9 cellular contexts compared by ENCODE assay signal in genomic region chr4:165842684-165843083, GRCh38. TPM values are rescaled to one million over a fixed set of nuclear protein-coding genes. Genes with fewer than 3 reads are reported as not detected.
"Had no signal": no experiment of that assay in that cellular context is flagged by ENCODE, and none has a peak within 500 bp of the region (broad histone marks: within the 10 kb centered on the region; RNA-seq: fewer than 3 reads in every experiment).

No MANE protein-coding gene starts in this region.

- H3K4me1 Mint-ChIP-seq: IgD-negative memory B cell had no signal

- H3K4me3 ChIP-seq: GM23248, HAP-1 had no signal

- H2AFZ ChIP-seq: GM23248 had no signal

- H3K36me3 Mint-ChIP-seq: IgD-negative memory B cell had no signal

- H3K9me3 Mint-ChIP-seq: HFFc6 had no signal

- DNase-seq: GM23248, GOT3, H7, HFFc6, KBM-7 had no signal

- H3K9ac ChIP-seq: GM23248 had no signal

- H3K36me3 ChIP-seq: HAP-1 had no signal

- H3K4me1 ChIP-seq: HAP-1 had no signal

- H3K27me3 Mint-ChIP-seq: IgD-negative memory B cell had no signal

- ATAC-seq: HCT116, HepG2 had no signal

- H3K4me3 Mint-ChIP-seq: HFFc6, IgD-negative memory B cell had no signal

- H3K27ac ChIP-seq: GM23248 had no signal

- H3K9me3 ChIP-seq: HAP-1 had no signal

- H3K27ac Mint-ChIP-seq: HFFc6, IgD-negative memory B cell had no signal

RNA-seq across cellular contexts. Expression of gene TLL1, which starts 30.4 kb away (rescaled TPM):
- total RNA-seq: GM23248, HepG2 had no signal
- polyA plus RNA-seq: GM23248, HepG2, IgD-negative memory B cell had no signal
